In genomic region chr6:34696739-34697543, GRCh38 we compare ENCODE assay signal across 8 cellular contexts. TPM values are rescaled to one million over a fixed set of nuclear protein-coding genes. Genes with fewer than 3 reads are reported as not detected.
DNase-seq lines count a peak whose midpoint lies in the region; ATAC-seq and TF ChIP-seq lines count a peak whose summit lies in the region.

TSS of gene ILRUN (minus strand) at chr6:34696767. CDS start at chr6:34696603, 164 bp downstream.

- peak within 1 kb of the TSS; percentile 68 for H3K4me3 ChIP-seq in BJ (ENCODE audit: low read depth, low read length)

- no peaks in the 10 kb centered on the region for H3K27me3 ChIP-seq in BJ (ENCODE audit: control insufficient read depth, insufficient read depth, low read length)

- ATAC-seq in GM19351 (IDR thresholded peaks at IDR 0.05; ENCODE audit: unreplicated experiment) (peak; percentile 75), HG03521 (IDR thresholded peaks at IDR 0.05; ENCODE audit: unreplicated experiment) (peak; percentile 87), left lobe of liver (peak; percentile 91)

- CTCF ChIA-PET in BJ (lab: Yijun Ruan, JAX), result no interaction called here

- H3K36me3 ChIP-seq in BJ (ENCODE audit: control insufficient read depth, insufficient read depth, low read length), result no peaks in the 10 kb centered on the region

- POLR2A ChIA-PET in BJ (lab: Charles Lee), result no interaction called here

- no peak for TF ChIP-seq CTCF in BJ (IDR thresholded peaks at IDR 0.05; ENCODE audit: insufficient read depth, low read depth, low read length)

- DNase-seq in BJ (ENCODE audit: low read depth), result peak; percentile 50
- DNase-seq in NCI-H748 treated with DMSO at 0.1 percent for 48 hours (lab: John Stamatoyannopoulos, UW), result peak; percentile 92
- peak; percentile 95 to 96 for DNase-seq in activated CD4-positive, alpha-beta T cell treated with anti-CD3 and anti-CD28 coated beads, Interleukin-2, amount 50 U/mL, for 24 hours (ENCODE audit: low read depth in 1 of 2, low spot score in 1 of 2)
- peak; percentile 95 for DNase-seq in dedifferentiated amniotic fluid mesenchymal stem cell (ENCODE audit: extremely low spot score)
- DNase-seq in left lobe of liver (ENCODE audit: low spot score), result peak; percentile 98
- peak; percentile 96 to 99 for DNase-seq in stimulated activated CD4-positive, alpha-beta T cell treated with anti-CD3 and anti-CD28 coated beads, Interleukin-2, amount 100 ng/mL, for 24 hours

RNA-seq across cellular contexts. Expression of gene ILRUN, which starts in this region (rescaled TPM):
- polyA plus RNA-seq in BJ (2011; rRNA removed), result 37.5 and 50.2 TPM in 2 replicates
- polyA minus RNA-seq in BJ (2011; rRNA and poly(A)+ RNA removed), result 40.4 and 53.2 TPM in 2 replicates
- total RNA-seq in left lobe of liver, result 81.7 TPM

Comparison
In these comparisons a context has a peak if more than half of its experiments do, and no peak if none do; other contexts are left out.
1. Peak in every context shown above with its lines: DNase-seq, ATAC-seq and H3K4me3 ChIP-seq.